ENCODE assay signal across 8 cellular contexts in genomic region chr2:171160630-171161424, GRCh38. TPM values are rescaled to one million over a fixed set of nuclear protein-coding genes. Genes with fewer than 3 reads are reported as not detected.
DNase-seq lines count a peak whose midpoint lies in the region; ATAC-seq and TF ChIP-seq lines count a peak whose summit lies in the region.

TLK1 (minus strand) TSS chr2:171160893; CDS start chr2:171160428, 465 bp downstream.

- ATAC-seq in GM18868 (IDR thresholded peaks at IDR 0.05; ENCODE audit: unreplicated experiment) (peak; percentile 56), HG03108 (IDR thresholded peaks at IDR 0.05; ENCODE audit: unreplicated experiment) (peak; percentile 62)

- CTCF ChIA-PET in AG04450 (lab: Charles Lee), result interaction anchor here (0.6 to 1.1 kb wide), 5 partner anchors 17 to 272 kb away, joined by 3 to 5 read pairs (median 3); partner anchors contain the start of gene METTL8

- DNase-seq in AG04450 (ENCODE audit: low read depth, low spot score) (peak; percentile 29), NCI-H345 (lab: John Stamatoyannopoulos, UW) (peak; percentile 81), cerebellum (ENCODE audit: low spot score) (peak; percentile 87), kidney glomerular epithelial cell (lab: John Stamatoyannopoulos, UW) (peak; percentile 66)
- DNase-seq in activated CD4-positive, CD25-positive, alpha-beta regulatory T cell treated with anti-CD3 and anti-CD28 coated beads, Interleukin-2, amount 50 U/mL, for 72 hours, result peak; percentile 76
- DNase-seq in stimulated activated CD4-positive, alpha-beta T cell treated with anti-CD3 and anti-CD28 coated beads, Interleukin-1b, Interleukin-23, amount 100 ng/mL, for 1 hour (ENCODE audit: low read depth in 2 of 2), result peak; percentile 49 to 52

- no peak for TF ChIP-seq CTCF in AG04450 (IDR thresholded peaks at IDR 0.05; ENCODE audit: low read depth, low read length)

- no peaks in the 10 kb centered on the region for H3K27me3 ChIP-seq in AG04450 (ENCODE audit: control insufficient read depth, insufficient read depth, low read length)

- H3K27ac ChIP-seq in AG04450 (ENCODE audit: low read depth, low read length), result peak within 1 kb of the TSS; percentile 88

- H3K9me3 ChIP-seq in AG04450 (ENCODE audit: control insufficient read depth, insufficient read depth, low read length), result no peaks in the 10 kb centered on the region

- POLR2A ChIA-PET in AG04450 (lab: Yijun Ruan, JAX), result interaction anchor here (0.6 to 0.8 kb wide), 7 partner anchors 103 to 1134 kb away, joined by 3 to 9 read pairs (median 5); no protein-coding TSS in a partner anchor

- peak within 1 kb of the TSS; percentile 82 for H3K4me3 ChIP-seq in AG04450 (ENCODE audit: low read depth, low read length)

RNA-seq across cellular contexts. Expression of gene TLK1, which starts in this region (rescaled TPM):
- 22.2 and 28.3 TPM in 2 replicates for polyA plus RNA-seq in AG04450 (2011; rRNA removed)
- polyA minus RNA-seq in AG04450 (2011; rRNA and poly(A)+ RNA removed), result 23.1 and 40.7 TPM in 2 replicates
- 25.9 TPM for total RNA-seq in cerebellum

Comparison
In these comparisons a context has a peak if more than half of its experiments do, and no peak if none do; other contexts are left out.
1. Peak in every context shown above with its lines: DNase-seq, ATAC-seq, H3K4me3 ChIP-seq and H3K27ac ChIP-seq.
2. DNase-seq: peak in every context shown above with its lines; median percentile 87 in cerebellum; 81 in NCI-H345; 76 in activated CD4-positive, CD25-positive, alpha-beta regulatory T cell treated with anti-CD3 and anti-CD28 coated beads, Interleukin-2, amount 50 U/mL, for 72 hours; 66 in kidney glomerular epithelial cell; 50 in stimulated activated CD4-positive, alpha-beta T cell treated with anti-CD3 and anti-CD28 coated beads, Interleukin-1b, Interleukin-23, amount 100 ng/mL, for 1 hour; 29 in AG04450.